In the genomic region with DNA sequence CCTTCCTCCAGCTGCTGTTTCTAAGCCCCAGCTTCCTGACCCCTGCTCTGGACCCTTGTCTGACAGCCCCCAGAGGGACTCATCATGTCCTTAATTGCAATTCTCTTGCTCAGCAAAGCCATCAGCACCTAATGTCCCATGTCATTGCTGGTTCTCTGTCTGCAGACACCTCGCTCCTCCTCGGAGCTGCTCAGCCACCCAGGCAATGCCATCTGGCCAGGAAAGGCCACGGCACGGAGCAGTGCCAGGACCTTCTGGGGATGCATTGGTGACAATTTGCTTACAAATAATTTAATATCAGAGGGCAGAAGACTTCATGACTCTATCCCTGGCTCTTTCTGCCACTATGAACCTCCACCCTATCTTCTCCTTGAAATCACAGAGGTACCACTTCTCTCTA, we compare ENCODE assay signal across 23 cellular contexts.
"Had no signal": no experiment of that assay in that cellular context is flagged by ENCODE, and none has a peak within 500 bp of the region (broad histone marks: within the 10 kb centered on the region; RNA-seq: fewer than 3 reads in every experiment).

No MANE protein-coding gene starts in this region.

- ATAC-seq: activated CD8-positive, alpha-beta memory T cell treated with anti-CD3 and anti-CD28 coated beads, Interleukin-2, amount 10 ng/mL, durations not matched to agents 7 days and 5 days; K562; PC-3; T-helper 17 cell; WTC11 had no signal

- DNase-seq: activated CD4-positive, alpha-beta T cell treated with anti-CD3 and anti-CD28 coated beads for 1 hour; activated CD4-positive, alpha-beta T cell treated with anti-CD3 and anti-CD28 coated beads, Interleukin-2, amount 10 ng/mL, durations not matched to agents 24 days and 14 days; activated CD4-positive, alpha-beta T cell treated with anti-CD3 and anti-CD28 coated beads, Interleukin-2, amount 50 U/mL, for 48 hours; activated CD8-positive, alpha-beta memory T cell treated with anti-CD3 and anti-CD28 coated beads, Interleukin-2, amount 10 ng/mL, durations not matched to agents 7 days and 5 days; activated effector memory CD4-positive, alpha-beta T cell treated with Interleukin-2 at 50 U/mL for 16 hours; activated naive CD4-positive, alpha-beta T cell; activated T-cell treated with anti-CD3 and anti-CD28 coated beads, Interleukin-2, amount 50 U/mL, for 24 hours; Karpas-422; MM.1S; NCI-H1105; NCI-H1436; NCI-H1694 treated with DMSO at 0.1 percent for 48 hours; NCI-H2029 treated with DMSO at 0.1 percent for 48 hours; NCI-H345; NCI-H510A treated with DMSO at 0.1 percent for 48 hours; NCI-H69; PC-3; SIG-M5; T-helper 17 cell; T-helper 9 cell had no signal

- FAIRE-seq: K562, RCC 7860 had no signal
